Comparison of ENCODE assay signal across 38 cellular contexts in genomic region chr18:46559296-46559695, GRCh38.
"Had no signal": no experiment of that assay in that cellular context is flagged by ENCODE, and none has a peak within 500 bp of the region (broad histone marks: within the 10 kb centered on the region; RNA-seq: fewer than 3 reads in every experiment).

No MANE protein-coding gene starts in this region.

- H3K27ac ChIP-seq: adrenal gland, ascending aorta, body of pancreas, brain microvascular endothelial cell, breast epithelium, cardiac muscle cell had no signal

- H3K9me3 Mint-ChIP-seq: activated naive CD4-positive, alpha-beta T cell treated with anti-CD3 and anti-CD28 coated beads for 36 hours; activated naive CD4-positive, alpha-beta T cell treated with anti-CD3 and anti-CD28 coated beads, Interleukin-2, amount 10 ng/mL, durations not matched to agents 7 days and 5 days; activated naive CD4-positive, alpha-beta T cell treated with anti-CD3 and anti-CD28 coated beads, Interleukin-2, amount 50 U/mL, for 24 hours; activated naive CD4-positive, alpha-beta T cell treated with anti-CD3 and anti-CD28 coated beads, Interleukin-2, amount 50 U/mL, for 72 hours; activated naive CD8-positive, alpha-beta T cell treated with anti-CD3 and anti-CD28 coated beads for 36 hours; activated naive CD8-positive, alpha-beta T cell treated with anti-CD3 and anti-CD28 coated beads, Interleukin-2, amount 10 ng/mL, durations not matched to agents 7 days and 5 days; activated naive CD8-positive, alpha-beta T cell treated with anti-CD3 and anti-CD28 coated beads, Interleukin-2, amount 50 U/mL, for 24 hours; activated T-cell treated with anti-CD3 and anti-CD28 coated beads, Interleukin-2, amount 50 U/mL, for 24 hours; activated T-cell treated with anti-CD3 and anti-CD28 coated beads, Interleukin-2, amount 50 U/mL, for 4 hours; activated T-cell treated with anti-CD3 and anti-CD28 coated beads, Interleukin-2, amount 50 U/mL, for 72 hours; activated T-helper 1 cell treated with anti-CD3 and anti-CD28 coated beads, Interleukin-12 subunit alpha, Interleukin-12 subunit beta, Interleukin-2, Interleukin-4 antibody, amounts not matched to agents 30 ng/mL and 10 ng/mL and 1 ng/mL, durations not matched to agents 14 hours and 24 hours and 36 hours; activated T-helper 17 cell treated with anti-CD3 and anti-CD28 coated beads, Interleukin-2, amount 50 U/mL, for 72 hours; activated T-helper 2 cell treated with anti-CD3 and anti-CD28 coated beads, Interferon-gamma antibody, Interleukin-2, Interleukin-4, amounts not matched to agents 10 μg/mL and 5 μg/mL and 100 μg/mL, durations not matched to agents 14 hours and 24 hours and 36 hours; brain; central memory CD8-positive, alpha-beta T cell had no signal

- H3K36me3 Mint-ChIP-seq: activated naive CD4-positive, alpha-beta T cell treated with anti-CD3 and anti-CD28 coated beads, Interleukin-2, amount 10 ng/mL, durations not matched to agents 7 days and 5 days; activated naive CD4-positive, alpha-beta T cell treated with anti-CD3 and anti-CD28 coated beads, Interleukin-2, amount 50 U/mL, for 24 hours; activated naive CD4-positive, alpha-beta T cell treated with anti-CD3 and anti-CD28 coated beads, Interleukin-2, amount 50 U/mL, for 72 hours; activated naive CD8-positive, alpha-beta T cell; activated naive CD8-positive, alpha-beta T cell treated with anti-CD3 and anti-CD28 coated beads for 36 hours; activated naive CD8-positive, alpha-beta T cell treated with anti-CD3 and anti-CD28 coated beads, Interleukin-2, amount 10 ng/mL, durations not matched to agents 7 days and 5 days; brain had no signal

- H3K4me3 Mint-ChIP-seq: activated naive CD4-positive, alpha-beta T cell treated with anti-CD3 and anti-CD28 coated beads for 36 hours; activated naive CD4-positive, alpha-beta T cell treated with anti-CD3 and anti-CD28 coated beads, Interleukin-2, amount 10 ng/mL, durations not matched to agents 7 days and 5 days; activated naive CD4-positive, alpha-beta T cell treated with anti-CD3 and anti-CD28 coated beads, Interleukin-2, amount 50 U/mL, for 24 hours; activated naive CD8-positive, alpha-beta T cell; activated naive CD8-positive, alpha-beta T cell treated with anti-CD3 and anti-CD28 coated beads for 36 hours; activated naive CD8-positive, alpha-beta T cell treated with anti-CD3 and anti-CD28 coated beads, Interleukin-2, amount 10 ng/mL, durations not matched to agents 7 days and 5 days; activated naive CD8-positive, alpha-beta T cell treated with anti-CD3 and anti-CD28 coated beads, Interleukin-2, amount 50 U/mL, for 24 hours; activated T-cell treated with anti-CD3 and anti-CD28 coated beads, Interleukin-2, amount 50 U/mL, for 24 hours; activated T-cell treated with anti-CD3 and anti-CD28 coated beads, Interleukin-2, amount 50 U/mL, for 4 hours; activated T-cell treated with anti-CD3 and anti-CD28 coated beads, Interleukin-2, amount 50 U/mL, for 72 hours; activated T-helper 1 cell treated with anti-CD3 and anti-CD28 coated beads, Interleukin-12 subunit alpha, Interleukin-12 subunit beta, Interleukin-2, Interleukin-4 antibody, amounts not matched to agents 30 ng/mL and 10 ng/mL and 1 ng/mL, durations not matched to agents 14 hours and 24 hours and 36 hours; activated T-helper 17 cell treated with anti-CD3 and anti-CD28 coated beads, Interleukin-2, amount 50 U/mL, for 72 hours; brain; central memory CD8-positive, alpha-beta T cell had no signal

- H3K4me1 Mint-ChIP-seq: activated naive CD4-positive, alpha-beta T cell treated with anti-CD3 and anti-CD28 coated beads, Interleukin-2, amount 10 ng/mL, durations not matched to agents 7 days and 5 days; activated naive CD4-positive, alpha-beta T cell treated with anti-CD3 and anti-CD28 coated beads, Interleukin-2, amount 50 U/mL, for 24 hours; activated naive CD8-positive, alpha-beta T cell treated with anti-CD3 and anti-CD28 coated beads for 36 hours; activated naive CD8-positive, alpha-beta T cell treated with anti-CD3 and anti-CD28 coated beads, Interleukin-2, amount 10 ng/mL, durations not matched to agents 7 days and 5 days; activated naive CD8-positive, alpha-beta T cell treated with anti-CD3 and anti-CD28 coated beads, Interleukin-2, amount 50 U/mL, for 24 hours; activated T-helper 17 cell treated with anti-CD3 and anti-CD28 coated beads, Interleukin-2, amount 50 U/mL, for 72 hours; central memory CD8-positive, alpha-beta T cell had no signal

- H3K27me3 Mint-ChIP-seq: activated naive CD4-positive, alpha-beta T cell treated with anti-CD3 and anti-CD28 coated beads, Interleukin-2, amount 10 ng/mL, durations not matched to agents 7 days and 5 days; activated naive CD4-positive, alpha-beta T cell treated with anti-CD3 and anti-CD28 coated beads, Interleukin-2, amount 50 U/mL, for 24 hours; activated naive CD8-positive, alpha-beta T cell treated with anti-CD3 and anti-CD28 coated beads for 36 hours; activated naive CD8-positive, alpha-beta T cell treated with anti-CD3 and anti-CD28 coated beads, Interleukin-2, amount 50 U/mL, for 24 hours; activated T-cell treated with anti-CD3 and anti-CD28 coated beads, Interleukin-2, amount 50 U/mL, for 24 hours had no signal

- H3K27me3 ChIP-seq: adrenal gland, ascending aorta, body of pancreas, brain microvascular endothelial cell, breast epithelium, cardiac muscle cell had no signal

- H3K4me1 ChIP-seq: adrenal gland, ascending aorta, body of pancreas, breast epithelium had no signal

- DNase-seq: activated effector memory CD4-positive, alpha-beta T cell treated with anti-CD3 and anti-CD28 coated beads, Interleukin-2, amount 50 U/mL, for 16 hours; activated effector memory CD4-positive, alpha-beta T cell treated with Interleukin-2 at 50 U/mL for 16 hours; activated gamma-delta T cell; activated gamma-delta T cell treated with Interleukin-2 at 50 U/mL for 16 hours; activated naive CD4-positive, alpha-beta T cell; activated naive CD4-positive, alpha-beta T cell treated with anti-CD3 and anti-CD28 coated beads for 36 hours; activated naive CD4-positive, alpha-beta T cell treated with anti-CD3 and anti-CD28 coated beads, Interleukin-2, amount 10 ng/mL, durations not matched to agents 7 days and 5 days; activated naive CD4-positive, alpha-beta T cell treated with anti-CD3 and anti-CD28 coated beads, Interleukin-2, amount 50 U/mL, for 16 hours; activated naive CD4-positive, alpha-beta T cell treated with Interleukin-2 at 50 U/mL for 16 hours; activated naive CD8-positive, alpha-beta T cell treated with anti-CD3 and anti-CD28 coated beads for 36 hours; activated naive CD8-positive, alpha-beta T cell treated with anti-CD3 and anti-CD28 coated beads, Interleukin-2, amount 10 ng/mL, durations not matched to agents 7 days and 5 days; activated naive CD8-positive, alpha-beta T cell treated with anti-CD3 and anti-CD28 coated beads, Interleukin-2, amount 50 U/mL, for 24 hours; activated T-cell treated with anti-CD3 and anti-CD28 coated beads, Interleukin-2, amount 50 U/mL, for 1 hour; activated T-cell treated with anti-CD3 and anti-CD28 coated beads, Interleukin-2, amount 50 U/mL, for 24 hours; activated T-cell treated with anti-CD3 and anti-CD28 coated beads, Interleukin-2, amount 50 U/mL, for 4 hours; activated T-cell treated with anti-CD3 and anti-CD28 coated beads, Interleukin-2, amount 50 U/mL, for 48 hours; activated T-cell treated with anti-CD3 and anti-CD28 coated beads, Interleukin-2, amount 50 U/mL, for 72 hours; adrenal gland; amniotic stem cell; amygdala; anterior cingulate cortex; aorta; body of pancreas; brain microvascular endothelial cell; caudate nucleus; central memory CD4-positive, alpha-beta T cell; cerebellar nuclear complex had no signal

- H3K4me3 ChIP-seq: adrenal gland, ascending aorta, body of pancreas, breast epithelium, cardiac muscle cell had no signal

- H3K36me3 ChIP-seq: adrenal gland, ascending aorta, brain microvascular endothelial cell, breast epithelium, cardiac muscle cell had no signal

- H3K27ac Mint-ChIP-seq: activated naive CD4-positive, alpha-beta T cell treated with anti-CD3 and anti-CD28 coated beads for 36 hours; activated naive CD4-positive, alpha-beta T cell treated with anti-CD3 and anti-CD28 coated beads, Interleukin-2, amount 10 ng/mL, durations not matched to agents 7 days and 5 days; activated naive CD4-positive, alpha-beta T cell treated with anti-CD3 and anti-CD28 coated beads, Interleukin-2, amount 50 U/mL, for 24 hours; activated naive CD4-positive, alpha-beta T cell treated with anti-CD3 and anti-CD28 coated beads, Interleukin-2, amount 50 U/mL, for 72 hours; activated naive CD8-positive, alpha-beta T cell; activated naive CD8-positive, alpha-beta T cell treated with anti-CD3 and anti-CD28 coated beads for 36 hours; activated naive CD8-positive, alpha-beta T cell treated with anti-CD3 and anti-CD28 coated beads, Interleukin-2, amount 10 ng/mL, durations not matched to agents 7 days and 5 days; activated naive CD8-positive, alpha-beta T cell treated with anti-CD3 and anti-CD28 coated beads, Interleukin-2, amount 50 U/mL, for 24 hours; activated T-cell treated with anti-CD3 and anti-CD28 coated beads, Interleukin-2, amount 50 U/mL, for 24 hours; activated T-cell treated with anti-CD3 and anti-CD28 coated beads, Interleukin-2, amount 50 U/mL, for 72 hours; activated T-helper 1 cell treated with anti-CD3 and anti-CD28 coated beads, Interleukin-12 subunit alpha, Interleukin-12 subunit beta, Interleukin-2, Interleukin-4 antibody, amounts not matched to agents 30 ng/mL and 10 ng/mL and 1 ng/mL, durations not matched to agents 14 hours and 24 hours and 36 hours; activated T-helper 17 cell treated with anti-CD3 and anti-CD28 coated beads, Interleukin-2, amount 50 U/mL, for 72 hours; activated T-helper 2 cell treated with anti-CD3 and anti-CD28 coated beads, Interferon-gamma antibody, Interleukin-2, Interleukin-4, amounts not matched to agents 10 μg/mL and 5 μg/mL and 100 μg/mL, durations not matched to agents 14 hours and 24 hours and 36 hours; brain had no signal

- H3K9me3 ChIP-seq: adrenal gland, ascending aorta, body of pancreas, breast epithelium had no signal

- ATAC-seq: activated naive CD4-positive, alpha-beta T cell treated with anti-CD3 and anti-CD28 coated beads, Interleukin-2, amount 50 U/mL, for 72 hours; activated naive CD8-positive, alpha-beta T cell treated with anti-CD3 and anti-CD28 coated beads, Interleukin-2, amount 50 U/mL, for 24 hours; activated T-cell treated with anti-CD3 and anti-CD28 coated beads, Interleukin-2, amount 50 U/mL, for 4 hours; activated T-cell treated with anti-CD3 and anti-CD28 coated beads, Interleukin-2, amount 50 U/mL, for 72 hours; activated T-helper 17 cell treated with anti-CD3 and anti-CD28 coated beads, Interleukin-2, amount 50 U/mL, for 72 hours; body of pancreas had no signal
